5 cellular contexts compared by ENCODE assay signal in the genomic region with DNA sequence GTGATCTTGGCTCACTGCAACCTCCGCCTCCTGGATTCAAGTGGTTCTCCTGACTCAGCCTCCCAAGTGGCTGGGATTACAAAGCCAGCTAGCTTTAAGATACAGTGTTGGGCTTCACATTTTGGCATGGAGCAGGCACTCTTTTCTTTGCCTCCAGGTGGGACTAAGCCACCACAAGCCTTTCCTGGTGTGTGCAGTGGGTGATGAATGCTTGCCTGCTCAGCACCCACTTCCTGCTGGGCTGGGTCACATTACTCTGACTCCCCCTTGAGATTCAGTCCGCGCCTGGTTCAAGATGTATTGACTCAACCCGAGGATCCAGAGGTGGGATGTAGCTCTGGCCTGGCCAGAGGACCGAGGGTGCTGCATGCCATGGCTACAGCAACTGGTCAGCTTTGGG. TPM values are rescaled to one million over a fixed set of nuclear protein-coding genes. Genes with fewer than 3 reads are reported as not detected.
"Had no signal": no experiment of that assay in that cellular context is flagged by ENCODE, and none has a peak within 500 bp of the region (broad histone marks: within the 10 kb centered on the region; RNA-seq: fewer than 3 reads in every experiment).

No MANE protein-coding gene starts in this region.

RNA-seq across cellular contexts. Expression of gene FAM90A1, which starts 28.9 kb away (rescaled TPM):
- total RNA-seq: ascending aorta; bronchial epithelial cell; chondrocyte; T-helper 1 cell treated with Interleukin-12 subunit alpha and Interleukin-12 subunit beta and Interleukin-4 antibody, amounts not matched to agents 30 ng/mL and 1 ng/mL, for 36 hours had no signal
- polyA plus RNA-seq: cardiac muscle cell had no signal
